2 cellular contexts compared by ENCODE assay signal in genomic region chr11:16338397-16338796, GRCh38.
TF ChIP-seq lines count a peak whose summit lies in the region.

No MANE protein-coding gene starts in this region.

TF ChIP-seq in IMR-90, 13 proteins besides CTCF, POLR2A, EP300 and RAD21 (continued from another document):
- TF ChIP-seq ELK1 (IDR thresholded peaks at IDR 0.05; ENCODE audit: borderline replicate concordance, low read depth, low read length) (no peak), CHD1 (IDR thresholded peaks at IDR 0.05; ENCODE audit: low read depth, low read length) (no peak), RFX5 (IDR thresholded peaks at IDR 0.05; ENCODE audit: low read depth, low read length) (no peak), MAZ (IDR thresholded peaks at IDR 0.05; ENCODE audit: borderline replicate concordance, low read depth, low read length) (no peak), CEBPB (IDR thresholded peaks at IDR 0.05; ENCODE audit: low read depth, low read length) (peak; percentile 55), MXI1 (IDR thresholded peaks at IDR 0.05; ENCODE audit: borderline replicate concordance, low read depth, low read length) (no peak), RCOR1 (IDR thresholded peaks at IDR 0.05; ENCODE audit: insufficient replicate concordance, low read length) (no peak), BHLHE40 (IDR thresholded peaks at IDR 0.05; ENCODE audit: low read depth, low read length) (no peak), MAFK (IDR thresholded peaks at IDR 0.05; ENCODE audit: low read depth, low read length) (no peak), NFE2L2 (IDR thresholded peaks at IDR 0.05; ENCODE audit: low read depth, low read length) (no peak), SMC3 (IDR thresholded peaks at IDR 0.05; ENCODE audit: low read depth, low read length) (no peak), FOS (IDR thresholded peaks at IDR 0.05; ENCODE audit: low read depth, low read length) (peak; percentile 25; the same call in 1 of the 2 replicates)

TF ChIP-seq in GM23338, 12 proteins besides CTCF, POLR2A, EP300 and RAD21 (continued from another document):
- TF ChIP-seq REST (IDR thresholded peaks at IDR 0.05; ENCODE audit: unreplicated experiment) (no peak), POLR2AphosphoS5 (IDR thresholded peaks at IDR 0.05; ENCODE audit: low read depth) (no peak), CREB1 (CRISPR knock-in tag; IDR thresholded peaks at IDR 0.05; ENCODE audit: low read depth) (no peak), EZH2 (IDR thresholded peaks at IDR 0.05; ENCODE audit: low read depth, unreplicated experiment) (no peak), ZNF462 (CRISPR knock-in tag; IDR thresholded peaks at IDR 0.05) (no peak), NANOG (IDR thresholded peaks at IDR 0.05; ENCODE audit: borderline replicate concordance) (no peak), JUNB (IDR thresholded peaks at IDR 0.05; ENCODE audit: unreplicated experiment) (no peak), ZNF331 (CRISPR knock-in tag; IDR thresholded peaks at IDR 0.05; ENCODE audit: low read depth) (no peak)
